ENCODE assay signal across 26 cellular contexts in genomic region chr3:134474956-134475355, GRCh38.
"Had no signal": no experiment of that assay in that cellular context is flagged by ENCODE, and none has a peak within 500 bp of the region (broad histone marks: within the 10 kb centered on the region; RNA-seq: fewer than 3 reads in every experiment).

No MANE protein-coding gene starts in this region.

- H3K4me3 ChIP-seq: colonic mucosa, neural progenitor cell, testis, transverse colon had no signal

- H3K27ac Mint-ChIP-seq: activated CD4-positive, alpha-beta T cell treated with anti-CD3 and anti-CD28 coated beads for 36 hours; activated CD8-positive, alpha-beta memory T cell treated with anti-CD3 and anti-CD28 coated beads, Interleukin-2, amount 10 ng/mL, durations not matched to agents 7 days and 5 days; activated CD8-positive, alpha-beta T cell treated with anti-CD3 and anti-CD28 coated beads, Interleukin-2, amount 10 ng/mL, durations not matched to agents 7 days and 5 days; activated naive CD4-positive, alpha-beta T cell treated with anti-CD3 and anti-CD28 coated beads, Interleukin-2, amount 50 U/mL, for 24 hours; activated naive CD8-positive, alpha-beta T cell treated with anti-CD3 and anti-CD28 coated beads, Interleukin-2, amount 50 U/mL, for 24 hours; activated T-helper 2 cell treated with anti-CD3 and anti-CD28 coated beads, Interferon-gamma antibody, Interleukin-2, Interleukin-4, amounts not matched to agents 10 μg/mL and 5 μg/mL and 100 μg/mL, durations not matched to agents 14 hours and 24 hours and 36 hours; memory B cell; neural progenitor cell had no signal

- H3K4me2 ChIP-seq: neural progenitor cell had no signal

- H3K27ac ChIP-seq: colonic mucosa, neural progenitor cell, parathyroid adenoma, testis, transverse colon had no signal

- H3K4me1 ChIP-seq: colonic mucosa, parathyroid adenoma, testis had no signal

- H2AFZ ChIP-seq: neural progenitor cell, parathyroid adenoma had no signal

- H3K9me3 ChIP-seq: colonic mucosa, testis, transverse colon had no signal

- DNase-seq: activated CD4-positive, alpha-beta T cell treated with anti-CD3 and anti-CD28 coated beads for 36 hours; activated CD4-positive, CD25-positive, alpha-beta regulatory T cell; activated CD8-positive, alpha-beta memory T cell treated with anti-CD3 and anti-CD28 coated beads, Interleukin-2, amount 10 ng/mL, durations not matched to agents 7 days and 5 days; activated CD8-positive, alpha-beta T cell treated with anti-CD3 and anti-CD28 coated beads, Interleukin-2, amount 10 ng/mL, durations not matched to agents 7 days and 5 days; activated naive CD8-positive, alpha-beta T cell treated with anti-CD3 and anti-CD28 coated beads, Interleukin-2, amount 50 U/mL, for 24 hours; activated T-cell treated with anti-CD3 and anti-CD28 coated beads, Interleukin-2, amount 50 U/mL, for 48 hours; colonic mucosa; effector CD8-positive, alpha-beta T cell; erythroblast; head of caudate nucleus; hippocampal formation; kidney; left colon; naive thymus-derived CD8-positive, alpha-beta T cell; occipital lobe; right cardiac atrium; stimulated activated CD4-positive, alpha-beta T cell treated with anti-CD3 and anti-CD28 coated beads, Interleukin-15, amount 100 ng/mL, for 24 hours; stimulated activated CD4-positive, alpha-beta T cell treated with anti-CD3 and anti-CD28 coated beads, Interleukin-2, amount 100 ng/mL, for 24 hours; stimulated activated naive CD4-positive, alpha-beta T cell treated with Interleukin-2 at 50 U/mL for 16 hours; testis; transverse colon had no signal

- H3K4me3 Mint-ChIP-seq: activated CD4-positive, alpha-beta T cell treated with anti-CD3 and anti-CD28 coated beads for 36 hours; activated CD8-positive, alpha-beta memory T cell treated with anti-CD3 and anti-CD28 coated beads, Interleukin-2, amount 10 ng/mL, durations not matched to agents 7 days and 5 days; activated CD8-positive, alpha-beta T cell treated with anti-CD3 and anti-CD28 coated beads, Interleukin-2, amount 10 ng/mL, durations not matched to agents 7 days and 5 days; activated naive CD4-positive, alpha-beta T cell treated with anti-CD3 and anti-CD28 coated beads, Interleukin-2, amount 50 U/mL, for 24 hours; activated naive CD8-positive, alpha-beta T cell treated with anti-CD3 and anti-CD28 coated beads, Interleukin-2, amount 50 U/mL, for 24 hours; memory B cell; naive thymus-derived CD8-positive, alpha-beta T cell; neural progenitor cell had no signal

- H3K27me3 ChIP-seq: colonic mucosa, neural progenitor cell, testis, transverse colon had no signal

- H3K9ac ChIP-seq: neural progenitor cell, parathyroid adenoma had no signal

- H3K4me1 Mint-ChIP-seq: activated CD4-positive, alpha-beta T cell treated with anti-CD3 and anti-CD28 coated beads for 36 hours; activated CD8-positive, alpha-beta memory T cell treated with anti-CD3 and anti-CD28 coated beads, Interleukin-2, amount 10 ng/mL, durations not matched to agents 7 days and 5 days; activated naive CD4-positive, alpha-beta T cell treated with anti-CD3 and anti-CD28 coated beads, Interleukin-2, amount 50 U/mL, for 24 hours; activated naive CD8-positive, alpha-beta T cell treated with anti-CD3 and anti-CD28 coated beads, Interleukin-2, amount 50 U/mL, for 24 hours; neural progenitor cell had no signal

- H3K9me3 Mint-ChIP-seq: activated naive CD4-positive, alpha-beta T cell treated with anti-CD3 and anti-CD28 coated beads, Interleukin-2, amount 50 U/mL, for 24 hours; activated naive CD8-positive, alpha-beta T cell treated with anti-CD3 and anti-CD28 coated beads, Interleukin-2, amount 50 U/mL, for 24 hours; activated T-helper 2 cell treated with anti-CD3 and anti-CD28 coated beads, Interferon-gamma antibody, Interleukin-2, Interleukin-4, amounts not matched to agents 10 μg/mL and 5 μg/mL and 100 μg/mL, durations not matched to agents 14 hours and 24 hours and 36 hours; memory B cell; naive thymus-derived CD8-positive, alpha-beta T cell; neural progenitor cell had no signal

- H3K27me3 Mint-ChIP-seq: activated CD4-positive, alpha-beta T cell treated with anti-CD3 and anti-CD28 coated beads for 36 hours; activated CD8-positive, alpha-beta memory T cell treated with anti-CD3 and anti-CD28 coated beads, Interleukin-2, amount 10 ng/mL, durations not matched to agents 7 days and 5 days; activated naive CD4-positive, alpha-beta T cell treated with anti-CD3 and anti-CD28 coated beads, Interleukin-2, amount 50 U/mL, for 24 hours; activated naive CD8-positive, alpha-beta T cell treated with anti-CD3 and anti-CD28 coated beads, Interleukin-2, amount 50 U/mL, for 24 hours; memory B cell; naive thymus-derived CD8-positive, alpha-beta T cell had no signal

- ATAC-seq: activated CD4-positive, alpha-beta T cell treated with anti-CD3 and anti-CD28 coated beads for 36 hours; activated CD8-positive, alpha-beta memory T cell treated with anti-CD3 and anti-CD28 coated beads, Interleukin-2, amount 10 ng/mL, durations not matched to agents 7 days and 5 days; activated CD8-positive, alpha-beta T cell treated with anti-CD3 and anti-CD28 coated beads, Interleukin-2, amount 10 ng/mL, durations not matched to agents 7 days and 5 days; activated naive CD8-positive, alpha-beta T cell treated with anti-CD3 and anti-CD28 coated beads, Interleukin-2, amount 50 U/mL, for 24 hours; left colon; naive thymus-derived CD8-positive, alpha-beta T cell; right cardiac atrium had no signal

- H3K79me2 ChIP-seq: parathyroid adenoma had no signal
